24 cellular contexts compared by ENCODE assay signal in the genomic region with DNA sequence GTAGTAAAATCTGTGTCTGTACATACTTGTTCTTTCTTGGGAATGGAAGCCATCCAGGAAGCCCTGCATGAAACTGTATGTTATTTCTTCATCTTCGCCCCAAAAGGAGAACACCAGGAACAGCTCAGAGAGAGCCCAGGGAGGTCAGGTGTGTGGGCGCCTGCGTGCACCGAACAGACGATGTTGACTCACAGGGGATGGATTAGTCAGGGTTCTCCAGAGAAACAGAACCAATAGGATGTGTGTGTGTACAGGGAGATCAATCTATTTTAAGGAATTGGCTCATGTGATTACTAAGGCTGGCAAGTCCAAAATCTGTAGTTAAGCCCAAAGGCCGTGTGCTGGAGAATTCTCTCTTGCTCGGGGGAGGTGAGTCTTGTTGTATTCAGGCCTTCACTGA.
DNase-seq lines count a peak whose midpoint lies in the region; ATAC-seq lines count a peak whose summit lies in the region.
"Had no signal": no experiment of that assay in that cellular context is flagged by ENCODE, and none has a peak within 500 bp of the region (broad histone marks: within the 10 kb centered on the region; RNA-seq: fewer than 3 reads in every experiment).

No MANE protein-coding gene starts in this region.

- peaks cover 21% of the 10 kb centered on the region for H3K36me3 Mint-ChIP-seq in T-helper 2 cell treated with Interferon-gamma antibody and Interleukin-4, amounts not matched to agents 5 μg/mL and 100 μg/mL, for 36 hours (ENCODE audit: low read depth)
- H3K36me3 Mint-ChIP-seq in stimulated activated effector memory CD8-positive, alpha-beta T cell treated with anti-CD3 and anti-CD28 coated beads, Interleukin-12 subunit alpha, Interleukin-12 subunit beta, amount 100 ng/mL, for 72 hours = no peaks in the 10 kb centered on the region
- H3K36me3 Mint-ChIP-seq: natural killer cell treated with Interleukin-12 subunit alpha and Interleukin-12 subunit beta and Interleukin-15 and Interleukin-18, amount 100 ng/mL, for 72 hours had no signal

- peak; percentile 38 for ATAC-seq in stimulated activated naive CD8-positive, alpha-beta T cell treated with anti-CD3 and anti-CD28 coated beads, Interleukin-15, Interleukin-2, amounts not matched to agents 100 U/mL and 50 U/mL, for 24 hours
- no peak for ATAC-seq in stimulated activated naive CD8-positive, alpha-beta T cell treated with anti-CD3 and anti-CD28 coated beads, Interleukin-15, amount 100 ng/mL, for 72 hours
- ATAC-seq in stimulated activated effector memory CD8-positive, alpha-beta T cell treated with anti-CD3 and anti-CD28 coated beads, Interleukin-12 subunit alpha, Interleukin-12 subunit beta, amount 100 ng/mL, for 72 hours = peak; percentile 60

- peaks cover 43% of the 10 kb centered on the region for H3K4me1 Mint-ChIP-seq in T-helper 2 cell treated with Interferon-gamma antibody and Interleukin-4, amounts not matched to agents 5 μg/mL and 100 μg/mL, for 36 hours (ENCODE audit: low read depth)
- peaks cover 24% of the 10 kb centered on the region for H3K4me1 Mint-ChIP-seq in stimulated activated naive CD8-positive, alpha-beta T cell treated with anti-CD3 and anti-CD28 coated beads, Interleukin-15, amount 100 ng/mL, for 72 hours
- peaks cover 33% of the 10 kb centered on the region for H3K4me1 Mint-ChIP-seq in stimulated activated effector memory CD8-positive, alpha-beta T cell treated with anti-CD3 and anti-CD28 coated beads, Interleukin-12 subunit alpha, Interleukin-12 subunit beta, amount 100 ng/mL, for 72 hours

- peak overlapping the region; percentile 59 for H3K27ac ChIP-seq in caudate nucleus (ENCODE audit: low read depth, low read length)
- H3K27ac ChIP-seq: skin epidermis had no signal

- peak overlapping the region; percentile 34 for H3K27ac Mint-ChIP-seq in T-helper 2 cell treated with Interferon-gamma antibody and Interleukin-4, amounts not matched to agents 5 μg/mL and 100 μg/mL, for 36 hours
- H3K27ac Mint-ChIP-seq in stimulated activated naive CD8-positive, alpha-beta T cell treated with anti-CD3 and anti-CD28 coated beads, Interleukin-15, amount 100 ng/mL, for 72 hours = no peak overlapping the region
- peak overlapping the region; percentile 8 for H3K27ac Mint-ChIP-seq in stimulated activated effector memory CD8-positive, alpha-beta T cell treated with anti-CD3 and anti-CD28 coated beads, Interleukin-12 subunit alpha, Interleukin-12 subunit beta, amount 100 ng/mL, for 72 hours
- H3K27ac Mint-ChIP-seq: activated CD8-positive, alpha-beta T cell treated with anti-CD3 and anti-CD28 coated beads for 36 hours; CD4-positive, alpha-beta T cell; progenitor cell of endocrine pancreas; type B pancreatic cell had no signal

- DNase-seq in T-helper 2 cell treated with Interferon-gamma antibody and Interleukin-4, amounts not matched to agents 5 μg/mL and 100 μg/mL, for 36 hours (ENCODE audit: low spot score) = peak; percentile 44
- no peak for DNase-seq in T-helper 2 cell
- no peak for DNase-seq in stimulated activated naive CD8-positive, alpha-beta T cell treated with anti-CD3 and anti-CD28 coated beads, Interleukin-15, Interleukin-2, amounts not matched to agents 100 U/mL and 50 U/mL, for 24 hours
- DNase-seq in stimulated activated naive CD8-positive, alpha-beta T cell treated with anti-CD3 and anti-CD28 coated beads, Interleukin-15, amount 100 ng/mL, for 72 hours = no peak
- DNase-seq in caudate nucleus (lab: John Stamatoyannopoulos, UW) = peak in 12 of 61 donors; percentile 11 to 75 (median 34)
- DNase-seq in stimulated activated effector memory CD8-positive, alpha-beta T cell treated with anti-CD3 and anti-CD28 coated beads, Interleukin-12 subunit alpha, Interleukin-12 subunit beta, amount 100 ng/mL, for 72 hours (ENCODE audit: low spot score in 2 of 2) = no peak
- DNase-seq in HuH-7.5 (ENCODE audit: low spot score) = no peak
- DNase-seq in stimulated activated naive CD4-positive, alpha-beta T cell (lab: John Stamatoyannopoulos, UW) = no peak
- DNase-seq: activated CD8-positive, alpha-beta T cell treated with anti-CD3 and anti-CD28 coated beads for 36 hours; activated effector memory CD4-positive, alpha-beta T cell treated with Interleukin-2 at 50 U/mL for 16 hours; aorta; CD4-positive, alpha-beta T cell; DMS53; hippocampal formation; kidney; mesendoderm; NCI-H146; NCI-H774; SK-N-SH; stimulated activated naive CD4-positive, alpha-beta T cell treated with Interleukin-2 at 50 U/mL for 16 hours had no signal

- no peaks in the 10 kb centered on the region for H3K27me3 Mint-ChIP-seq in T-helper 2 cell treated with Interferon-gamma antibody and Interleukin-4, amounts not matched to agents 5 μg/mL and 100 μg/mL, for 36 hours (ENCODE audit: low read depth)
- H3K27me3 Mint-ChIP-seq in stimulated activated naive CD8-positive, alpha-beta T cell treated with anti-CD3 and anti-CD28 coated beads, Interleukin-15, amount 100 ng/mL, for 72 hours = no peaks in the 10 kb centered on the region
- H3K27me3 Mint-ChIP-seq: activated CD8-positive, alpha-beta T cell treated with anti-CD3 and anti-CD28 coated beads for 36 hours; CD4-positive, alpha-beta T cell; natural killer cell treated with Interleukin-12 subunit alpha and Interleukin-12 subunit beta and Interleukin-15 and Interleukin-18, amount 100 ng/mL, for 72 hours; type B pancreatic cell had no signal

- H3K9me3 Mint-ChIP-seq in T-helper 2 cell treated with Interferon-gamma antibody and Interleukin-4, amounts not matched to agents 5 μg/mL and 100 μg/mL, for 36 hours = peaks cover 20% of the 10 kb centered on the region
- peaks cover 0 to 3% of the 10 kb centered on the region in 2 donors for H3K9me3 Mint-ChIP-seq in stimulated activated naive CD8-positive, alpha-beta T cell treated with anti-CD3 and anti-CD28 coated beads, Interleukin-15, amount 100 ng/mL, for 72 hours
- H3K9me3 Mint-ChIP-seq in stimulated activated effector memory CD8-positive, alpha-beta T cell treated with anti-CD3 and anti-CD28 coated beads, Interleukin-12 subunit alpha, Interleukin-12 subunit beta, amount 100 ng/mL, for 72 hours = peaks cover 4% of the 10 kb centered on the region
- H3K9me3 Mint-ChIP-seq: activated CD8-positive, alpha-beta T cell treated with anti-CD3 and anti-CD28 coated beads for 36 hours; natural killer cell treated with Interleukin-12 subunit alpha and Interleukin-12 subunit beta and Interleukin-15 and Interleukin-18, amount 100 ng/mL, for 72 hours; type B pancreatic cell had no signal

- H3K4me3 Mint-ChIP-seq in T-helper 2 cell treated with Interferon-gamma antibody and Interleukin-4, amounts not matched to agents 5 μg/mL and 100 μg/mL, for 36 hours = no peak overlapping the region
- H3K4me3 Mint-ChIP-seq in stimulated activated naive CD8-positive, alpha-beta T cell treated with anti-CD3 and anti-CD28 coated beads, Interleukin-15, amount 100 ng/mL, for 72 hours = no peak overlapping the region
- H3K4me3 Mint-ChIP-seq in stimulated activated effector memory CD8-positive, alpha-beta T cell treated with anti-CD3 and anti-CD28 coated beads, Interleukin-12 subunit alpha, Interleukin-12 subunit beta, amount 100 ng/mL, for 72 hours = no peak overlapping the region
- H3K4me3 Mint-ChIP-seq: activated CD8-positive, alpha-beta T cell treated with anti-CD3 and anti-CD28 coated beads for 36 hours; CD4-positive, alpha-beta T cell; natural killer cell treated with Interleukin-12 subunit alpha and Interleukin-12 subunit beta and Interleukin-15 and Interleukin-18, amount 100 ng/mL, for 72 hours; type B pancreatic cell had no signal

Comparison
In these comparisons a context has a peak if more than half of its experiments do, and no peak if none do; other contexts are left out.
1. H3K27ac Mint-ChIP-seq: peak in T-helper 2 cell treated with Interferon-gamma antibody and Interleukin-4, amounts not matched to agents 5 μg/mL and 100 μg/mL, for 36 hours (single experiment) and stimulated activated effector memory CD8-positive, alpha-beta T cell treated with anti-CD3 and anti-CD28 coated beads, Interleukin-12 subunit alpha, Interleukin-12 subunit beta, amount 100 ng/mL, for 72 hours (single experiment); none in stimulated activated naive CD8-positive, alpha-beta T cell treated with anti-CD3 and anti-CD28 coated beads, Interleukin-15, amount 100 ng/mL, for 72 hours (0 of 2).